Comparison of ENCODE assay signal across 16 cellular contexts in the genomic region with DNA sequence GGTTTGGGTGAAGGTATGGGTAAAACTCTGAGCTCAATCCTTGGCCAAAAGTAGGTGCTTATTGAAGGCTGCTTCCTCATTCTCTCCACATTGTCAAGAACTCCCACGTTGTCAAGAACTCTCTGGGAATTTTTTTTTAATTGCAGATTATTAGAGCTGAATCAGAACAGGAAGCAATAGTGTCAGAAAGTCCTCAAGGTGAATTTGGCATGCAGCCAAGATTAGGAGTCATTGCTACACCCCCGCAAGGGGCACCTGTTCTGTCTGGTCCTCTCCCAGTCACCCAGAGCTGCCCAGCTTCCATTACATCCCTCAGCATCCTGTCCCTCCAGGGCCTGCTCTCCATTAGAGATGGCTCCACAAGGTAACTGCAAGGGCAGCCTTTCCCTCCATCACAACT.
"Had no signal": no experiment of that assay in that cellular context is flagged by ENCODE, and none has a peak within 500 bp of the region (broad histone marks: within the 10 kb centered on the region; RNA-seq: fewer than 3 reads in every experiment).

No MANE protein-coding gene starts in this region.

- H3K27me3 ChIP-seq: ascending aorta, breast epithelium, hepatocyte, neutrophil, upper lobe of right lung had no signal

- H3K27ac Mint-ChIP-seq: activated T-helper 1 cell treated with anti-CD3 and anti-CD28 coated beads, Interleukin-12 subunit alpha, Interleukin-12 subunit beta, Interleukin-2, Interleukin-4 antibody, amounts not matched to agents 30 ng/mL and 10 ng/mL and 1 ng/mL, durations not matched to agents 14 hours and 24 hours and 36 hours; memory B cell had no signal

- H3K36me3 ChIP-seq: ascending aorta, breast epithelium, neutrophil, thoracic aorta, upper lobe of right lung had no signal

- H3K9me3 ChIP-seq: ascending aorta, breast epithelium, neutrophil, thoracic aorta, upper lobe of right lung had no signal

- H3K4me1 ChIP-seq: ascending aorta, breast epithelium, upper lobe of right lung had no signal

- H3K4me3 ChIP-seq: ascending aorta, breast epithelium, hepatocyte, thoracic aorta, upper lobe of right lung had no signal

- DNase-seq: activated CD4-positive, CD25-positive, alpha-beta regulatory T cell treated with anti-CD3 and anti-CD28 coated beads, Interleukin-2, amount 50 U/mL, for 72 hours; activated naive CD4-positive, alpha-beta T cell; islet precursor cell; naive thymus-derived CD8-positive, alpha-beta T cell; retina; stimulated activated CD4-positive, alpha-beta T cell treated with anti-CD3 and anti-CD28 coated beads, Interleukin-12 subunit alpha, Interleukin-12 subunit beta, amount 100 ng/mL, for 4 hours; stimulated activated CD4-positive, alpha-beta T cell treated with anti-CD3 and anti-CD28 coated beads, Interleukin-2, amount 100 ng/mL, for 24 hours; T1000; upper lobe of right lung had no signal

- H3K27ac ChIP-seq: ascending aorta, breast epithelium, hepatocyte, neutrophil, thoracic aorta, upper lobe of right lung had no signal

- H3K27me3 Mint-ChIP-seq: memory B cell had no signal

- H3K4me3 Mint-ChIP-seq: activated T-helper 1 cell treated with anti-CD3 and anti-CD28 coated beads, Interleukin-12 subunit alpha, Interleukin-12 subunit beta, Interleukin-2, Interleukin-4 antibody, amounts not matched to agents 30 ng/mL and 10 ng/mL and 1 ng/mL, durations not matched to agents 14 hours and 24 hours and 36 hours; memory B cell; naive thymus-derived CD8-positive, alpha-beta T cell had no signal

- H3K4me1 Mint-ChIP-seq: memory B cell; naive thymus-derived CD8-positive, alpha-beta T cell had no signal

- H3K9me3 Mint-ChIP-seq: activated T-helper 1 cell treated with anti-CD3 and anti-CD28 coated beads, Interleukin-12 subunit alpha, Interleukin-12 subunit beta, Interleukin-2, Interleukin-4 antibody, amounts not matched to agents 30 ng/mL and 10 ng/mL and 1 ng/mL, durations not matched to agents 14 hours and 24 hours and 36 hours had no signal

- H3K36me3 Mint-ChIP-seq: memory B cell; naive thymus-derived CD8-positive, alpha-beta T cell had no signal
